In the genomic region with DNA sequence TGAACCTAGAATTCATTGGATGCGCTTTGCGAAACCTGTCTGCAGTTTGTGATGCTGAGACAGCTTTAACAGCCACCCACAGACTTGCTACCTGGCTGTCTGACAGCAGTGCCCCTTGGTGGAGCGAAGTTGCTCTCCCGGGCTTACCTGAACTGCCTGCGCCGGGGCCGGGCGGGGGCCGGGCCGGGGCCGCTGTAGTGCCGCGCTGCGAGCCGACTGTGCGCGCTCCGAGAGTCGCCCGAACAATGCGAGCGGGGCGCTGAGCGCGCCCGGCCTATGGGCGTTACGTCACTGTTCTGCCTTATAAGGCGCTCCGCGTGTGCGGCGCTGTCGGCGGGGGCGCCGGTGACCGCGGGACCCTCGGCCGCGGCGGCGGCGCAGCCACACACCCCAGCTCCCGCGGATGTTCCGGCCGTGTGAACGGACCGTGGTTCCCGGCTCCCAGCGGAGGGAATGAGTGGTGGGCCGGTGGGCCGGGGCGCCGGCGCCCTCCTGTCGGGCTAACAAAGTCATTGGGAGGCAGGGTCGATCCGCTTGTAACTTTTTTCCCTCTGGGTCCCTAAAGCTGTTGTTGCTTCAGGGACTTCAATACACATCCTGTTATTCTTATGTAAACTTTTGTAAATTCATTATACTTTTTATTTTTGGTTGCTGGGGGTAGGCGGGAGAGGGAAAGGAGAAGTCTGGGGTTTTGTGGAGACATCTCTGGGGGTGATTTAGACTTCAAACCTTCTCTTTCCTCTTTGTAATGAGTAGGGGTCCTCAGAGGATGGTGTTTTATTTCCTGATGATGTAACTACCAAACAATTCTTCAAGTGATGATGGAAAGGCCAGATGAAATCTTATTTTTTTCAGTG, we compare ENCODE assay signal across 8 cellular contexts. TPM values are rescaled to one million over a fixed set of nuclear protein-coding genes. Genes with fewer than 3 reads are reported as not detected.
DNase-seq lines count a peak whose midpoint lies in the region; ATAC-seq and TF ChIP-seq lines count a peak whose summit lies in the region.

No MANE protein-coding gene starts in this region.

- H3K4me3 Mint-ChIP-seq in naive thymus-derived CD4-positive, alpha-beta T cell, result peak overlapping the region; percentile 76 to 87 (median 82)
- peak overlapping the region; percentile 63 for H3K4me3 Mint-ChIP-seq in stimulated activated effector memory CD8-positive, alpha-beta T cell treated with anti-CD3 and anti-CD28 coated beads, Interleukin-12 subunit alpha, Interleukin-12 subunit beta, amount 100 ng/mL, for 72 hours

- H3K36me3 ChIP-seq in A673 (ENCODE audit: insufficient read depth, low read length, poor library complexity, severe bottlenecking) (no peaks in the 10 kb centered on the region), OCI-LY3 (replicated peaks; ENCODE audit: low read depth, low read length) (no peaks in the 10 kb centered on the region), fibroblast of lung (ENCODE audit: control insufficient read depth, insufficient read depth, low read length) (peaks cover 3% of the 10 kb centered on the region)
- no peaks in the 10 kb centered on the region for H3K36me3 ChIP-seq in naive thymus-derived CD4-positive, alpha-beta T cell (ENCODE audit: control insufficient read depth in 2 of 3, insufficient read depth in 3 of 3, low read length in 3 of 3)

- H3K79me2 ChIP-seq in OCI-LY3 (ENCODE audit: low read length) (no peaks in the 10 kb centered on the region; the same call in 1 of the 2 replicates), fibroblast of lung (ENCODE audit: control insufficient read depth, insufficient read depth, low read length) (peaks cover 49% of the 10 kb centered on the region)

- peaks cover 0 to 48% (median 0%) of the 10 kb centered on the region in 5 donors for H3K27me3 Mint-ChIP-seq in naive thymus-derived CD4-positive, alpha-beta T cell

- no peak for TF ChIP-seq CTCF in A673 (conservative IDR thresholded peaks at IDR 0.05; ENCODE audit: low read depth, low read length)
- peak; percentile 19; the same call in 1 of the 2 replicates for TF ChIP-seq CTCF in OCI-LY3 (IDR thresholded peaks at IDR 0.05; ENCODE audit: low read depth, low read length)
- no peak for TF ChIP-seq CTCF in fibroblast of lung (conservative IDR thresholded peaks at IDR 0.05 in 1 of 2, IDR thresholded peaks at IDR 0.05 in 1 of 2; ENCODE audit: low read depth in 1 of 2, low read length in 2 of 2)

- H3K36me3 Mint-ChIP-seq in naive thymus-derived CD4-positive, alpha-beta T cell, result peaks cover 0 to 1% (median 0%) of the 10 kb centered on the region in 5 donors
- H3K36me3 Mint-ChIP-seq in stimulated activated effector memory CD8-positive, alpha-beta T cell treated with anti-CD3 and anti-CD28 coated beads, Interleukin-12 subunit alpha, Interleukin-12 subunit beta, amount 100 ng/mL, for 72 hours, result no peaks in the 10 kb centered on the region

- H3K9ac ChIP-seq in OCI-LY3 (ENCODE audit: low read length) (peak overlapping the region; percentile 75), fibroblast of lung (ENCODE audit: insufficient read depth, low read length) (peak overlapping the region; percentile 96)

- BruUV-seq in A673 (replicated peaks; lab: Mats Ljungman, UMichigan), result no TSS peak

- POLR2A ChIA-PET in A673 (lab: Charles Lee; ENCODE audit: low non-redundant PET), result no interaction called here
- POLR2A ChIA-PET in naive thymus-derived CD4-positive, alpha-beta T cell (lab: Charles Lee), result no interaction called here

- H3K27ac Mint-ChIP-seq in naive thymus-derived CD4-positive, alpha-beta T cell, result peak overlapping the region in 8 of 9 donors; percentile 30 to 86 (median 60)
- H3K27ac Mint-ChIP-seq in stimulated activated effector memory CD8-positive, alpha-beta T cell treated with anti-CD3 and anti-CD28 coated beads, Interleukin-12 subunit alpha, Interleukin-12 subunit beta, amount 100 ng/mL, for 72 hours, result no peak overlapping the region

- peaks cover 3 to 41% (median 17%) of the 10 kb centered on the region in 7 donors for H3K4me1 Mint-ChIP-seq in naive thymus-derived CD4-positive, alpha-beta T cell
- peaks cover 19% of the 10 kb centered on the region for H3K4me1 Mint-ChIP-seq in stimulated activated effector memory CD8-positive, alpha-beta T cell treated with anti-CD3 and anti-CD28 coated beads, Interleukin-12 subunit alpha, Interleukin-12 subunit beta, amount 100 ng/mL, for 72 hours

- H2AFZ ChIP-seq in OCI-LY3 (ENCODE audit: low read depth, low read length), result peak overlapping the region; percentile 79
- H2AFZ ChIP-seq in fibroblast of lung (ENCODE audit: low read length), result no peak overlapping the region

- H3K27me3 ChIP-seq in A673 (replicated peaks; ENCODE audit: insufficient read depth, low read depth, low read length, poor library complexity) (no peaks in the 10 kb centered on the region), OCI-LY3 (ENCODE audit: low read depth, low read length) (no peaks in the 10 kb centered on the region), fibroblast of lung (ENCODE audit: control insufficient read depth, insufficient read depth, low read length) (no peaks in the 10 kb centered on the region)
- H3K27me3 ChIP-seq in naive thymus-derived CD4-positive, alpha-beta T cell (ENCODE audit: control insufficient read depth in 2 of 2, insufficient read depth in 2 of 2, low read length in 2 of 2), result peaks cover 0 to 6% of the 10 kb centered on the region in 2 donors

- H3K4me1 ChIP-seq in A673 (ENCODE audit: insufficient read depth, low read length, poor library complexity, severe bottlenecking), result peaks cover 12% of the 10 kb centered on the region
- H3K4me1 ChIP-seq in OCI-LY3 (ENCODE audit: low read length), result peaks cover 27% of the 10 kb centered on the region
- peaks cover 9% of the 10 kb centered on the region for H3K4me1 ChIP-seq in fibroblast of lung (ENCODE audit: control insufficient read depth, extremely low read depth, insufficient read depth, low read length)
- peaks cover 10 to 14% of the 10 kb centered on the region in 2 donors for H3K4me1 ChIP-seq in naive thymus-derived CD4-positive, alpha-beta T cell (ENCODE audit: control insufficient read depth in 2 of 2, insufficient read depth in 2 of 2, low read length in 2 of 2)

- H3K9me3 ChIP-seq in A673 (ENCODE audit: low read depth, low read length, poor library complexity, severe bottlenecking) (no peaks in the 10 kb centered on the region), OCI-LY3 (ENCODE audit: insufficient read depth, low read length) (no peaks in the 10 kb centered on the region), fibroblast of lung (ENCODE audit: control insufficient read depth, insufficient read depth, low read depth, low read length) (no peaks in the 10 kb centered on the region)
- no peaks in the 10 kb centered on the region for H3K9me3 ChIP-seq in naive thymus-derived CD4-positive, alpha-beta T cell (ENCODE audit: control insufficient read depth in 2 of 3, low read length in 3 of 3)

- DNase-seq in A673 (ENCODE audit: low spot score), result peak; percentile 88
- DNase-seq in activated T-helper 1 cell treated with anti-CD3 and anti-CD28 coated beads, Interleukin-2, amount 50 U/mL, for 16 hours (ENCODE audit: low read depth in 1 of 2, low spot score in 1 of 2), result peak; percentile 39 to 40
- peak; percentile 78 to 79 for DNase-seq in fibroblast of lung (ENCODE audit: low read depth in 2 of 2)
- DNase-seq in naive thymus-derived CD4-positive, alpha-beta T cell, result peak; percentile 60 to 74 (median 67)
- DNase-seq in stimulated activated effector memory CD8-positive, alpha-beta T cell treated with anti-CD3 and anti-CD28 coated beads, Interleukin-12 subunit alpha, Interleukin-12 subunit beta, amount 100 ng/mL, for 72 hours (ENCODE audit: low spot score in 2 of 2), result peak; percentile 48 to 65

- H3K9me3 Mint-ChIP-seq in naive thymus-derived CD4-positive, alpha-beta T cell, result no peaks in the 10 kb centered on the region
- no peaks in the 10 kb centered on the region for H3K9me3 Mint-ChIP-seq in stimulated activated effector memory CD8-positive, alpha-beta T cell treated with anti-CD3 and anti-CD28 coated beads, Interleukin-12 subunit alpha, Interleukin-12 subunit beta, amount 100 ng/mL, for 72 hours

- H3K4me3 ChIP-seq in A673 (ENCODE audit: low read depth, low read length, poor library complexity, severe bottlenecking) (peak overlapping the region; percentile 62), OCI-LY3 (ENCODE audit: low read length) (peak overlapping the region; percentile 95), fibroblast of lung (replicated peaks in 1 of 4; ENCODE audit: control extremely low read depth in 1 of 4, insufficient read depth in 1 of 4, low read depth in 3 of 4, low read length in 4 of 4) (peak overlapping the region; percentile 75 to 96 (median 91))
- H3K4me3 ChIP-seq in naive thymus-derived CD4-positive, alpha-beta T cell (ENCODE audit: low read length), result peak overlapping the region; percentile 56

- CTCF ChIA-PET in A673 (lab: Charles Lee), result interaction anchor here (0.6 to 0.7 kb wide), 3 partner anchors 44 to 192 kb away, joined by 4 read pairs; no protein-coding TSS in a partner anchor
- CTCF ChIA-PET in naive thymus-derived CD4-positive, alpha-beta T cell (lab: Charles Lee), result no interaction called here

- ATAC-seq in GM19023 (IDR thresholded peaks at IDR 0.05; ENCODE audit: unreplicated experiment) (peak; percentile 94), HG03159 (IDR thresholded peaks at IDR 0.05; ENCODE audit: unreplicated experiment) (peak; percentile 90)
- peak; percentile 97 for ATAC-seq in naive thymus-derived CD4-positive, alpha-beta T cell
- peak; percentile 91 for ATAC-seq in stimulated activated effector memory CD8-positive, alpha-beta T cell treated with anti-CD3 and anti-CD28 coated beads, Interleukin-12 subunit alpha, Interleukin-12 subunit beta, amount 100 ng/mL, for 72 hours

- intact Hi-C loops in A673 (cut with micrococcal nuclease; ENCODE audit: unreplicated experiment), result no loop called here
- intact Hi-C loops in naive thymus-derived CD4-positive, alpha-beta T cell (cut with micrococcal nuclease), result loop anchor here (1.0 to 10.0 kb wide), 6 partner anchors 8 to 529 kb away; a partner anchor contains a TSS

- H4K20me1 ChIP-seq in OCI-LY3 (ENCODE audit: insufficient read depth, low read length) (peaks cover 4% of the 10 kb centered on the region; the same call in 1 of the 2 replicates), fibroblast of lung (ENCODE audit: control insufficient read depth, extremely low read depth, insufficient read depth, low read length) (no peaks in the 10 kb centered on the region)

- H3K4me2 ChIP-seq in OCI-LY3 (ENCODE audit: low read length) (peak overlapping the region; percentile 98), fibroblast of lung (ENCODE audit: extremely low read depth, insufficient read depth, low read length) (peak overlapping the region; percentile 90)

- peak overlapping the region; percentile 62 for H3K27ac ChIP-seq in A673 (ENCODE audit: low read depth, low read length, poor library complexity, severe bottlenecking)
- H3K27ac ChIP-seq in OCI-LY3 (ENCODE audit: low read length), result no peak overlapping the region
- peak overlapping the region; percentile 95 for H3K27ac ChIP-seq in fibroblast of lung (ENCODE audit: insufficient read depth, low read length)
- H3K27ac ChIP-seq in naive thymus-derived CD4-positive, alpha-beta T cell (ENCODE audit: low read depth, low read length), result peak overlapping the region; percentile 59

RNA-seq across cellular contexts. Expression of a gene that starts 58.5 kb away (rescaled TPM):
- total RNA-seq in A673 (2021) (98.6 and 103 TPM in 2 replicates), fibroblast of lung (6.7 and 6.9 TPM in 2 replicates)
- polyA plus RNA-seq in fibroblast of lung, result 13.2 and 28.3 TPM in 2 replicates
- polyA plus RNA-seq in fibroblast of lung (2012), result 20.2 and 37.9 TPM in 2 replicates
- 1.3 and 5.8 TPM in 2 replicates for polyA minus RNA-seq in fibroblast of lung (ENCODE audit: low replicate concordance)
- 10 to 100 TPM; 14.9 to 47.7 (median 18.2) TPM for total RNA-seq in naive thymus-derived CD4-positive, alpha-beta T cell
- 10 to 100 TPM; 22.4 to 25.6 TPM for polyA plus RNA-seq in naive thymus-derived CD4-positive, alpha-beta T cell
